1 cellular context compared by ENCODE assay signal in the genomic region with DNA sequence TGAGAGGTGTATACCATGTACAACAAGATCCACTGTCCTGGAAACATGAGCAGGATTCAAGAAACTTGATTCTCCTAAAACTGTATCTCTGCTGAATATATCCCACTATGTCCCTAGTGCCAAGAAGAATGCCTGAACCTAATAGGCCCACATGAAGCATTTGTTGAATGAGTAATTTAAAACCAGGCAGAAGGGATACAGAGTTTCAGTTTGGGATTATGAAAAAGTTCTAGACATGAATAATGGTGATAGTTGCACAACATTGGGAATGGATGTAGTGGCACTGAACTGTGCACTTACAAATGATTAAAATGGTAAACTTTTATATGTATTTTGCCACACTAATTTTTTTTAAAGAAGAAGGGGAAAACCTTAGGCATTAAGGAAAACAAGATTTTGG.
TF ChIP-seq lines count a peak whose summit lies in the region.

No MANE protein-coding gene starts in this region.

TF ChIP-seq in A549, 52 proteins besides CTCF, POLR2A, EP300 and RAD21 (continued from another document):
- TF ChIP-seq, protein P1, sequence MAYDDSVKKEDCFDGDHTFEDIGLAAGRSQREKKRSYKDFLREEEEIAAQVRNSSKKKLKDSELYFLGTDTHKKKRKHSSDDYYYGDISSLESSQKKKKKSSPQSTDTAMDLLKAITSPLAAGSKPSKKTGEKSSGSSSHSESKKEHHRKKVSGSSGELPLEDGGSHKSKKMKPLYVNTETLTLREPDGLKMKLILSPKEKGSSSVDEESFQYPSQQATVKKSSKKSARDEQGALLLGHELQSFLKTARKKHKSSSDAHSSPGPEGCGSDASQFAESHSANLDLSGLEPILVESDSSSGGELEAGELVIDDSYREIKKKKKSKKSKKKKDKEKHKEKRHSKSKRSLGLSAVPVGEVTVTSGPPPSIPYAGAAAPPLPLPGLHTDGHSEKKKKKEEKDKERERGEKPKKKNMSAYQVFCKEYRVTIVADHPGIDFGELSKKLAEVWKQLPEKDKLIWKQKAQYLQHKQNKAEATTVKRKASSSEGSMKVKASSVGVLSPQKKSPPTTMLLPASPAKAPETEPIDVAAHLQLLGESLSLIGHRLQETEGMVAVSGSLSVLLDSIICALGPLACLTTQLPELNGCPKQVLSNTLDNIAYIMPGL (CRISPR knock-in tag; IDR thresholded peaks at IDR 0.05; ENCODE audit: borderline replicate concordance) = no peak
- TF ChIP-seq NPAS2 (CRISPR knock-in tag; IDR thresholded peaks at IDR 0.05; ENCODE audit: borderline replicate concordance) = no peak
- TF ChIP-seq, protein P2, sequence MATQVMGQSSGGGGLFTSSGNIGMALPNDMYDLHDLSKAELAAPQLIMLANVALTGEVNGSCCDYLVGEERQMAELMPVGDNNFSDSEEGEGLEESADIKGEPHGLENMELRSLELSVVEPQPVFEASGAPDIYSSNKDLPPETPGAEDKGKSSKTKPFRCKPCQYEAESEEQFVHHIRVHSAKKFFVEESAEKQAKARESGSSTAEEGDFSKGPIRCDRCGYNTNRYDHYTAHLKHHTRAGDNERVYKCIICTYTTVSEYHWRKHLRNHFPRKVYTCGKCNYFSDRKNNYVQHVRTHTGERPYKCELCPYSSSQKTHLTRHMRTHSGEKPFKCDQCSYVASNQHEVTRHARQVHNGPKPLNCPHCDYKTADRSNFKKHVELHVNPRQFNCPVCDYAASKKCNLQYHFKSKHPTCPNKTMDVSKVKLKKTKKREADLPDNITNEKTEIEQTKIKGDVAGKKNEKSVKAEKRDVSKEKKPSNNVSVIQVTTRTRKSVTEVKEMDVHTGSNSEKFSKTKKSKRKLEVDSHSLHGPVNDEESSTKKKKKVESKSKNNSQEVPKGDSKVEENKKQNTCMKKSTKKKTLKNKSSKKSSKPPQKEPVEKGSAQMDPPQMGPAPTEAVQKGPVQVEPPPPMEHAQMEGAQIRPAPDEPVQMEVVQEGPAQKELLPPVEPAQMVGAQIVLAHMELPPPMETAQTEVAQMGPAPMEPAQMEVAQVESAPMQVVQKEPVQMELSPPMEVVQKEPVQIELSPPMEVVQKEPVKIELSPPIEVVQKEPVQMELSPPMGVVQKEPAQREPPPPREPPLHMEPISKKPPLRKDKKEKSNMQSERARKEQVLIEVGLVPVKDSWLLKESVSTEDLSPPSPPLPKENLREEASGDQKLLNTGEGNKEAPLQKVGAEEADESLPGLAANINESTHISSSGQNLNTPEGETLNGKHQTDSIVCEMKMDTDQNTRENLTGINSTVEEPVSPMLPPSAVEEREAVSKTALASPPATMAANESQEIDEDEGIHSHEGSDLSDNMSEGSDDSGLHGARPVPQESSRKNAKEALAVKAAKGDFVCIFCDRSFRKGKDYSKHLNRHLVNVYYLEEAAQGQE (IDR thresholded peaks at IDR 0.05) = no peak
- TF ChIP-seq RCOR1 (IDR thresholded peaks at IDR 0.05; ENCODE audit: low read depth, low read length) = no peak
